In genomic region chr16:63650550-63650949, GRCh38 we compare ENCODE assay signal across 8 cellular contexts.
"Had no signal": no experiment of that assay in that cellular context is flagged by ENCODE, and none has a peak within 500 bp of the region (broad histone marks: within the 10 kb centered on the region; RNA-seq: fewer than 3 reads in every experiment).

No MANE protein-coding gene starts in this region.

- H3K4me3 Mint-ChIP-seq: GM23338, H9, HFFc6 had no signal

- H3K27ac Mint-ChIP-seq: GM23338, H9, HFFc6 had no signal

- H3K9me3 Mint-ChIP-seq: GM23338, H9 had no signal

- ATAC-seq: GM23338, HCT116 had no signal

- DNase-seq: GM23248, GOT3, H7, H9, HCEC 1CT, HFFc6 had no signal
